ENCODE assay signal across 8 cellular contexts in genomic region chr14:68506645-68507405, GRCh38.
DNase-seq lines count a peak whose midpoint lies in the region; ATAC-seq and TF ChIP-seq lines count a peak whose summit lies in the region.

No MANE protein-coding gene starts in this region.

- peak overlapping the region; percentile 76 to 96 (median 93) for H3K27ac Mint-ChIP-seq in naive thymus-derived CD8-positive, alpha-beta T cell

- H3K27me3 Mint-ChIP-seq in naive thymus-derived CD8-positive, alpha-beta T cell, result no peaks in the 10 kb centered on the region

- H3K9me3 Mint-ChIP-seq in naive thymus-derived CD8-positive, alpha-beta T cell, result no peaks in the 10 kb centered on the region

- peak overlapping the region; percentile 58 to 85 (median 78) for H3K4me3 Mint-ChIP-seq in naive thymus-derived CD8-positive, alpha-beta T cell

- no peaks in the 10 kb centered on the region for H3K36me3 Mint-ChIP-seq in naive thymus-derived CD8-positive, alpha-beta T cell

- peak; percentile 30 for DNase-seq in NCI-H2196 (lab: John Stamatoyannopoulos, UW; ENCODE audit: unreplicated experiment)
- no peak for DNase-seq in NCI-H2196 treated with DMSO at 0.1 percent for 48 hours (lab: John Stamatoyannopoulos, UW; ENCODE audit: unreplicated experiment)
- DNase-seq in activated gamma-delta T cell treated with anti-CD3 and anti-CD28 coated beads, Interleukin-2, amount 50 U/mL, for 16 hours (ENCODE audit: low read depth), result peak; percentile 10
- DNase-seq in naive thymus-derived CD8-positive, alpha-beta T cell, result peak in 8 of 10 donors; percentile 13 to 83 (median 66)
- DNase-seq in HEK293T (ENCODE audit: extremely low spot score), result no peak
- no peak for DNase-seq in NK-92 (lab: John Stamatoyannopoulos, UW; ENCODE audit: unreplicated experiment)
- no peak for DNase-seq in SIG-M5 treated with dmso at 0.1 percent for 504 hours (lab: John Stamatoyannopoulos, UW; ENCODE audit: unreplicated experiment)

- CTCF ChIA-PET in HEK293T (lab: Yijun Ruan, JAX), result interaction anchor here (0.6 kb wide), 1 partner anchor 282 kb away, joined by 3 read pairs; no protein-coding TSS in a partner anchor

- POLR2A ChIA-PET in naive thymus-derived CD8-positive, alpha-beta T cell (lab: Charles Lee), result interaction anchor here (0.6 to 8.0 kb wide), 45 partner anchors 9 to 691 kb away, joined by 3 to 182 read pairs (median 4); partner anchors contain the start of genes ZFP36L1 and ZFYVE26
- POLR2A ChIA-PET in HEK293T (lab: Yijun Ruan, JAX), result interaction anchor here (0.8 kb wide), 1 partner anchor 285 kb away, joined by 3 read pairs; no protein-coding TSS in a partner anchor

- H3K4me1 Mint-ChIP-seq in naive thymus-derived CD8-positive, alpha-beta T cell, result peaks cover 42 to 83% (median 77%) of the 10 kb centered on the region in 4 donors

- peak; percentile 43 for ATAC-seq in HG03095 (IDR thresholded peaks at IDR 0.05; ENCODE audit: unreplicated experiment)
- ATAC-seq in naive thymus-derived CD8-positive, alpha-beta T cell, result peak; percentile 80 to 91

TF ChIP-seq in HEK293T, 16 proteins besides CTCF, POLR2A, EP300 and RAD21:
- TF ChIP-seq FOXA1 (IDR thresholded peaks at IDR 0.05) (no peak), HDGF (IDR thresholded peaks at IDR 0.05; ENCODE audit: borderline replicate concordance) (no peak), TARDBP (IDR thresholded peaks at IDR 0.05) (no peak), SP1 (IDR thresholded peaks at IDR 0.05) (no peak), BHLHE40 (IDR thresholded peaks at IDR 0.05; ENCODE audit: borderline replicate concordance) (no peak)

Comparison
In these comparisons a context has a peak if more than half of its experiments do, and no peak if none do; other contexts are left out.
1. DNase-seq: peak in NCI-H2196 (single experiment), activated gamma-delta T cell treated with anti-CD3 and anti-CD28 coated beads, Interleukin-2, amount 50 U/mL, for 16 hours (single experiment) and naive thymus-derived CD8-positive, alpha-beta T cell (8 of 10); none in NCI-H2196 treated with DMSO at 0.1 percent for 48 hours (single experiment), HEK293T (single experiment), NK-92 (single experiment) and SIG-M5 treated with dmso at 0.1 percent for 504 hours (single experiment).